In genomic region chr6:163679753-163680152, GRCh38 we compare ENCODE assay signal across 13 cellular contexts.
DNase-seq lines count a peak whose midpoint lies in the region; ATAC-seq and TF ChIP-seq lines count a peak whose summit lies in the region.
"Had no signal": no experiment of that assay in that cellular context is flagged by ENCODE, and none has a peak within 500 bp of the region (broad histone marks: within the 10 kb centered on the region; RNA-seq: fewer than 3 reads in every experiment).

No MANE protein-coding gene starts in this region.

- H3K4me1 ChIP-seq in BLaER1 treated with 17β-estradiol and CSF1 and Interleukin-3, amounts not matched to agents 10 nM and 100 nM, result peaks cover 5 to 21% (median 14%) of the 10 kb centered on the region in 10 experiments; a peak in 18 of 20 replicates

- H3K27ac ChIP-seq in BLaER1 treated with 17β-estradiol and CSF1 and Interleukin-3, amounts not matched to agents 10 nM and 100 nM, result 0 out of 22 replicates have a peak overlapping the region, but pooled peaks of 1 of the 11 experiments have one; percentile 16
- H3K27ac ChIP-seq: C4-2B had no signal

- H3K4me2 ChIP-seq in BLaER1 treated with 17β-estradiol and CSF1 and Interleukin-3, amounts not matched to agents 10 nM and 100 nM, result peak overlapping the region in 10 of 11 experiments; percentile 15 to 49 (median 27); a peak in 14 of 22 replicates

- CTCF ChIA-PET in GM10248 (lab: Yijun Ruan, JAX), result interaction anchor here (1.0 to 2.4 kb wide), 5 partner anchors 10 to 26 kb away, joined by 3 to 9 read pairs (median 8); no protein-coding TSS in a partner anchor

- H3K36me3 ChIP-seq in BLaER1 treated with 17β-estradiol and CSF1 and Interleukin-3, amounts not matched to agents 10 nM and 100 nM, result no peaks in the 10 kb centered on the region

- H3K9me3 ChIP-seq in BLaER1 treated with 17β-estradiol and CSF1 and Interleukin-3, amounts not matched to agents 10 nM and 100 nM (replicated peaks in 1 of 11), result peaks cover 0 to 16% (median 4%) of the 10 kb centered on the region in 11 experiments; a peak in 9 of 22 replicates

- POLR2A ChIA-PET in GM10248 (lab: Yijun Ruan, JAX), result no interaction called here

- H4K20me1 ChIP-seq in BLaER1 treated with 17β-estradiol and CSF1 and Interleukin-3, amounts not matched to agents 10 nM and 100 nM, result no peaks in the 10 kb centered on the region

- no peak overlapping the region for H3K4me3 ChIP-seq in BLaER1 treated with 17β-estradiol and CSF1 and Interleukin-3, amounts not matched to agents 10 nM and 100 nM
- H3K4me3 ChIP-seq in astrocyte of the spinal cord (ENCODE audit: low read depth, low read length), result no peak overlapping the region

- no peaks in the 10 kb centered on the region for H3K27me3 ChIP-seq in BLaER1 treated with 17β-estradiol and CSF1 and Interleukin-3, amounts not matched to agents 10 nM and 100 nM

- no peak overlapping the region for H3K9ac ChIP-seq in BLaER1 treated with 17β-estradiol and CSF1 and Interleukin-3, amounts not matched to agents 10 nM and 100 nM

- TF ChIP-seq CTCF in astrocyte of the spinal cord (IDR thresholded peaks at IDR 0.05; ENCODE audit: low read depth, low read length) (no peak), GM10248 (IDR thresholded peaks at IDR 0.05; ENCODE audit: control extremely low read depth, extremely low read depth, low read depth, missing control alignments) (no peak)

- intact Hi-C loops in left colon (cut with DNase I, micrococcal nuclease), result no loop called here

- DNase-seq in M059J (ENCODE audit: low read depth), result peak; percentile 8
- DNase-seq in astrocyte of the spinal cord (ENCODE audit: low read depth, low spot score), result peak; percentile 1
- DNase-seq in iris pigment epithelial cell (ENCODE audit: low read depth), result peak; percentile 54
- DNase-seq in GM10248 (ENCODE audit: extremely low spot score), result no peak
- DNase-seq in NCI-H446 treated with DMSO at 0.1 percent for 48 hours (lab: John Stamatoyannopoulos, UW), result no peak
- DNase-seq in left colon, result no peak
- DNase-seq: KBM-7, NCI-H1105 treated with DMSO at 0.1 percent for 48 hours, NCI-H187, NCI-H2107, NCI-H524 treated with DMSO at 0.1 percent for 48 hours had no signal

- in situ Hi-C loops in astrocyte of the spinal cord (cut with HindIII; ENCODE audit: low sequenced_read_pairs), result no loop called here

- ATAC-seq in left colon, result no peak

Comparison
In these comparisons a context has a peak if more than half of its experiments do, and no peak if none do; other contexts are left out.
1. DNase-seq: peak in M059J (single experiment), astrocyte of the spinal cord (single experiment) and iris pigment epithelial cell (single experiment); none in GM10248 (single experiment), NCI-H446 treated with DMSO at 0.1 percent for 48 hours (single experiment) and left colon (0 of 2).